ENCODE assay signal across 9 cellular contexts in genomic region chr7:44881610-44882009, GRCh38. TPM values are rescaled to one million over a fixed set of nuclear protein-coding genes. Genes with fewer than 3 reads are reported as not detected.
DNase-seq lines count a peak whose midpoint lies in the region; ATAC-seq, FAIRE-seq and TF ChIP-seq lines count a peak whose summit lies in the region.
"Had no signal": no experiment of that assay in that cellular context is flagged by ENCODE, and none has a peak within 500 bp of the region (broad histone marks: within the 10 kb centered on the region; RNA-seq: fewer than 3 reads in every experiment).

No MANE protein-coding gene starts in this region.

- no peaks in the 10 kb centered on the region for H3K4me1 ChIP-seq in GM12878 (ENCODE audit: control insufficient read depth, insufficient read depth, low read length)

- H3K4me2 ChIP-seq in GM12878 (ENCODE audit: control insufficient read depth, insufficient read depth): peak overlapping the region; percentile 97

- TF ChIP-seq POLR2A in GM12878 (IDR thresholded peaks at IDR 0.05; ENCODE audit: low read depth, low read length): no peak

- peak overlapping the region; percentile 93 for H3K4me3 ChIP-seq in GM12878

- H3K36me3 Mint-ChIP-seq in natural killer cell treated with Interleukin-12 subunit alpha and Interleukin-12 subunit beta and Interleukin-15 and Interleukin-18, amount 100 ng/mL, for 72 hours: peaks cover 17% of the 10 kb centered on the region

- SMC1A ChIA-PET in GM12878 (lab: Charles Lee; ENCODE audit: uncharacterized antibody, unreplicated experiment): interaction anchor here (0.5 to 3.9 kb wide), 17 partner anchors 8 to 393 kb away, joined by 3 to 54 read pairs (median 6); partner anchors contain the start of genes DDX56, H2AZ2 and MYO1G

- no peak for TF ChIP-seq EP300 in GM12878 (IDR thresholded peaks at IDR 0.05; ENCODE audit: borderline replicate concordance in 1 of 2, control insufficient read depth in 1 of 2, low read depth in 2 of 2, low read length in 2 of 2)

- H3K27me3 ChIP-seq in GM12878 (replicated peaks in 1 of 2; ENCODE audit: control insufficient read depth in 2 of 2, insufficient read depth in 2 of 2, low read length in 1 of 2): no peaks in the 10 kb centered on the region

- no peak for FAIRE-seq in GM12878 (lab: Jason Lieb, UNC)

- no peak for TF ChIP-seq RAD21 in GM12878 (IDR thresholded peaks at IDR 0.05; ENCODE audit: insufficient read depth, low read depth, low read length)

- CTCF ChIA-PET in GM12878 (lab: Yijun Ruan, JAX): interaction anchor here (0.7 to 3.3 kb wide), 14 partner anchors 8 to 317 kb away, joined by 3 to 48 read pairs (median 5); partner anchors contain the start of gene TBRG4

- H4K20me1 ChIP-seq in GM12878 (ENCODE audit: control insufficient read depth, insufficient read depth): no peaks in the 10 kb centered on the region

- DNase-seq in DMS 273 treated with DMSO at 0.1 percent for 48 hours (lab: John Stamatoyannopoulos, UW): peak; percentile 14
- DNase-seq in M059J (ENCODE audit: low read depth): peak; percentile 65
- DNase-seq in GM12878 (ENCODE audit: low read depth, low spot score): no peak
- DNase-seq in natural killer cell treated with Interleukin-12 subunit alpha and Interleukin-12 subunit beta and Interleukin-15 and Interleukin-18, amount 100 ng/mL, for 72 hours (ENCODE audit: low spot score): no peak
- DNase-seq in NCI-H1417 treated with DMSO at 0.1 percent for 48 hours (lab: John Stamatoyannopoulos, UW): no peak
- no peak for DNase-seq in left colon
- DNase-seq: NCI-H2171 had no signal

- H3K9me3 Mint-ChIP-seq in natural killer cell treated with Interleukin-12 subunit alpha and Interleukin-12 subunit beta and Interleukin-15 and Interleukin-18, amount 100 ng/mL, for 72 hours: no peaks in the 10 kb centered on the region

- peaks cover 65% of the 10 kb centered on the region for H3K79me2 ChIP-seq in GM12878 (ENCODE audit: control insufficient read depth, insufficient read depth, low read length)

- no peaks in the 10 kb centered on the region for H3K9me3 ChIP-seq in GM12878 (replicated peaks; ENCODE audit: control insufficient read depth, insufficient read depth, low read length)

- H3K4me1 Mint-ChIP-seq in natural killer cell treated with Interleukin-12 subunit alpha and Interleukin-12 subunit beta and Interleukin-15 and Interleukin-18, amount 100 ng/mL, for 72 hours (ENCODE audit: low read depth in 2 of 2): peaks cover 43 to 63% of the 10 kb centered on the region in 2 donors

- peak overlapping the region; percentile 65 to 85 for H3K27ac Mint-ChIP-seq in natural killer cell treated with Interleukin-12 subunit alpha and Interleukin-12 subunit beta and Interleukin-15 and Interleukin-18, amount 100 ng/mL, for 72 hours

- peak overlapping the region; percentile 81 for H3K27ac ChIP-seq in GM12878 (ENCODE audit: control insufficient read depth, insufficient read depth)

- H3K36me3 ChIP-seq in GM12878 (ENCODE audit: control insufficient read depth in 2 of 2, insufficient read depth in 2 of 2, low read length in 1 of 2): 0 out of 4 replicates have a peak, but pooled peaks cover 0 to 3% of the 10 kb centered on the region in 2 experiments

- RAD21 ChIA-PET in GM12878 (lab: Charles Lee; ENCODE audit: unreplicated experiment): interaction anchor here (0.7 to 5.8 kb wide), 16 partner anchors 8 to 254 kb away, joined by 3 to 47 read pairs (median 4); partner anchors contain the start of gene CCM2

- TF ChIP-seq CTCF in GM12878 (IDR thresholded peaks at IDR 0.05 in 2 of 3, conservative IDR thresholded peaks at IDR 0.05 in 1 of 3; ENCODE audit: control insufficient read depth in 2 of 3, extremely low read depth in 1 of 3, insufficient read depth in 1 of 3, low read depth in 3 of 3, low read length in 3 of 3): no peak

- BruUV-seq in GM12878 (replicated peaks; lab: Mats Ljungman, UMichigan): no TSS peak

- peak overlapping the region; percentile 100 for H3K4me3 Mint-ChIP-seq in natural killer cell treated with Interleukin-12 subunit alpha and Interleukin-12 subunit beta and Interleukin-15 and Interleukin-18, amount 100 ng/mL, for 72 hours

- POLR2A ChIA-PET in GM12878 (lab: Charles Lee): interaction anchor here (0.5 to 2.9 kb wide), 10 partner anchors 11 to 299 kb away, joined by 3 to 18 read pairs (median 4); partner anchors contain the start of gene OGDH

- intact Hi-C loops in GM12878 (cut with micrococcal nuclease; ENCODE audit: unreplicated experiment) (loop anchor here (1.0 kb wide), 1 partner anchor 118 kb away; no protein-coding TSS in a partner anchor), left colon (cut with DNase I, micrococcal nuclease) (no loop called here)

- no peak overlapping the region for H2AFZ ChIP-seq in GM12878 (ENCODE audit: control insufficient read depth, low read depth, low read length)

- H3K9ac ChIP-seq in GM12878 (ENCODE audit: control insufficient read depth, insufficient read depth, low read length): peak overlapping the region; percentile 60

- in situ Hi-C loops in GM12878 (cut with MboI): no loop called here

- peak; percentile 55 for ATAC-seq in GM12878
- no peak for ATAC-seq in natural killer cell treated with Interleukin-12 subunit alpha and Interleukin-12 subunit beta and Interleukin-15 and Interleukin-18, amount 100 ng/mL, for 72 hours
- ATAC-seq in left colon: no peak
- ATAC-seq in GM21360 (IDR thresholded peaks at IDR 0.05; ENCODE audit: unreplicated experiment): no peak
- no peak for ATAC-seq in HG03565 (IDR thresholded peaks at IDR 0.05; ENCODE audit: unreplicated experiment)

- H3K27me3 Mint-ChIP-seq in natural killer cell treated with Interleukin-12 subunit alpha and Interleukin-12 subunit beta and Interleukin-15 and Interleukin-18, amount 100 ng/mL, for 72 hours: no peaks in the 10 kb centered on the region

TF ChIP-seq in GM12878, 131 proteins besides CTCF, POLR2A, EP300 and RAD21 (continues in another document):
- TF ChIP-seq GABPA (IDR thresholded peaks at IDR 0.05; ENCODE audit: low read depth) (no peak), PKNOX1 (IDR thresholded peaks at IDR 0.05) (0 out of 2 replicates have a peak, but pooled peaks have one; percentile 26), SPI1 (IDR thresholded peaks at IDR 0.05; ENCODE audit: borderline replicate concordance, insufficient read depth, low read depth, low read length) (peak; percentile 78), SIX5 (IDR thresholded peaks at IDR 0.05; ENCODE audit: low read depth, low read length, severe bottlenecking) (no peak), IKZF1 (conservative IDR thresholded peaks at IDR 0.05) (no peak), RUNX3 (IDR thresholded peaks at IDR 0.05; ENCODE audit: low read length) (peak; percentile 49; the same call in 1 of the 2 replicates)

RNA-seq across cellular contexts. Expression of gene PURB, which starts 3.7 kb away (rescaled TPM):
- 16.4 and 30.5 TPM in 2 replicates for total RNA-seq in M059J (2014; rRNA removed; shearing (Covaris generic))
- total RNA-seq in GM12878 (2013; cell fraction: nucleolus; rRNA removed): 43.4 and 43.6 TPM in 2 replicates
- total RNA-seq in GM12878 (2014; rRNA removed): 9.0 and 10.1 TPM in 2 replicates
- total RNA-seq in GM12878 (2014; rRNA removed; fragmentation: Illumina TruSeq; extraction: Trizol): 15.1 and 16.6 TPM in 2 replicates
- total RNA-seq in GM12878 (2021): 17.3 and 18.6 TPM in 2 replicates
- 7.6 TPM for polyA plus RNA-seq in GM12878 (2011; ENCODE audit: low read depth)
- polyA plus RNA-seq in GM12878 (2011; rRNA removed): 8.7 and 13.9 TPM in 2 replicates
- polyA plus RNA-seq in GM12878 (2011; cell fraction: cytosol; rRNA removed): 4.0 and 4.4 TPM in 2 replicates
- polyA plus RNA-seq in GM12878 (2011; cell fraction: nucleus; rRNA removed): 7.5 and 8.0 TPM in 2 replicates
- polyA plus RNA-seq in GM12878 (2012): 11.2 and 11.4 TPM in 2 replicates
- 17.9 and 23.2 TPM in 2 replicates for polyA plus RNA-seq in GM12878 (2014; fragmentation: Illumina TruSeq; extraction: Trizol)
- 1 to 10 TPM; 2.5 to 2.8 TPM for polyA plus RNA-seq in GM12878 (2014; fragmentation: Nextera tagmentation; extraction: Ambion mirVana)
- polyA plus RNA-seq in GM12878 (2014; rRNA removed): 9.9 and 10.5 TPM in 2 replicates
- polyA plus RNA-seq in GM12878 (2016; fragmentation: Nextera tagmentation; extraction: Ambion mirVana): 1 to 10 TPM in 1 of 2 experiments, under 1 TPM in 1; 0.77 to 1.5 TPM
- polyA minus RNA-seq in GM12878 (2011; rRNA and poly(A)+ RNA removed): 5.1 and 5.8 TPM in 2 replicates
- polyA minus RNA-seq in GM12878 (2011; cell fraction: cytosol; rRNA and poly(A)+ RNA removed): 4.8 and 5.5 TPM in 2 replicates
- 4.7 and 6.7 TPM in 2 replicates for polyA minus RNA-seq in GM12878 (2011; cell fraction: nucleus; rRNA and poly(A)+ RNA removed)
- 10 to 100 TPM; 39.1 to 41.8 TPM for total RNA-seq in natural killer cell treated with Interleukin-12 subunit alpha and Interleukin-12 subunit beta and Interleukin-15 and Interleukin-18, amount 100 ng/mL, for 72 hours
- 10 to 100 TPM; 19.7 to 20.9 TPM for total RNA-seq in left colon

RNA-seq across cellular contexts. Expression of gene H2AZ2, which starts 33.7 kb away (rescaled TPM):
- total RNA-seq in M059J (2014; rRNA removed; shearing (Covaris generic)): 502 and 524 TPM in 2 replicates
- 59.9 and 61.4 TPM in 2 replicates for total RNA-seq in GM12878 (2013; cell fraction: nucleolus; rRNA removed)
- 268 and 270 TPM in 2 replicates for total RNA-seq in GM12878 (2014; rRNA removed)
- 166 and 170 TPM in 2 replicates for total RNA-seq in GM12878 (2014; rRNA removed; fragmentation: Illumina TruSeq; extraction: Trizol)
- total RNA-seq in GM12878 (2021): 212 and 219 TPM in 2 replicates
- 183 TPM for polyA plus RNA-seq in GM12878 (2011; ENCODE audit: low read depth)
- 285 and 347 TPM in 2 replicates for polyA plus RNA-seq in GM12878 (2011; rRNA removed)
- 303 and 308 TPM in 2 replicates for polyA plus RNA-seq in GM12878 (2011; cell fraction: cytosol; rRNA removed)
- 78.4 and 86.9 TPM in 2 replicates for polyA plus RNA-seq in GM12878 (2011; cell fraction: nucleus; rRNA removed)
- polyA plus RNA-seq in GM12878 (2012): 164 and 168 TPM in 2 replicates
- polyA plus RNA-seq in GM12878 (2014; fragmentation: Illumina TruSeq; extraction: Trizol): 154 and 167 TPM in 2 replicates
- 100 to 1,000 TPM; 118 to 162 TPM for polyA plus RNA-seq in GM12878 (2014; fragmentation: Nextera tagmentation; extraction: Ambion mirVana)
- polyA plus RNA-seq in GM12878 (2014; rRNA removed): 234 and 282 TPM in 2 replicates
- 100 to 1,000 TPM; 358 to 366 TPM for polyA plus RNA-seq in GM12878 (2016; fragmentation: Nextera tagmentation; extraction: Ambion mirVana)
- polyA minus RNA-seq in GM12878 (2011; rRNA and poly(A)+ RNA removed): 137 and 175 TPM in 2 replicates
- 49.3 and 52.8 TPM in 2 replicates for polyA minus RNA-seq in GM12878 (2011; cell fraction: cytosol; rRNA and poly(A)+ RNA removed)
- 13.1 and 19.0 TPM in 2 replicates for polyA minus RNA-seq in GM12878 (2011; cell fraction: nucleus; rRNA and poly(A)+ RNA removed)
- total RNA-seq in natural killer cell treated with Interleukin-12 subunit alpha and Interleukin-12 subunit beta and Interleukin-15 and Interleukin-18, amount 100 ng/mL, for 72 hours: 100 to 1,000 TPM; 193 to 208 TPM
- 100 to 1,000 TPM; 126 to 147 TPM for total RNA-seq in left colon

Comparison
In these comparisons a context has a peak if more than half of its experiments do, and no peak if none do; other contexts are left out.
1. DNase-seq: peak in DMS 273 treated with DMSO at 0.1 percent for 48 hours (single experiment) and M059J (single experiment); none in GM12878 (single experiment), natural killer cell treated with Interleukin-12 subunit alpha and Interleukin-12 subunit beta and Interleukin-15 and Interleukin-18, amount 100 ng/mL, for 72 hours (single experiment), NCI-H1417 treated with DMSO at 0.1 percent for 48 hours (single experiment) and left colon (0 of 2).